Comparison of ENCODE assay signal across 14 cellular contexts in genomic region chr15:41966414-41966812, GRCh38. TPM values are rescaled to one million over a fixed set of nuclear protein-coding genes. Genes with fewer than 3 reads are reported as not detected.
A peak's percentile ranks its signal among the peaks of the same experiment; 100 is the strongest.
DNase-seq lines count a peak whose midpoint lies in the region; ATAC-seq, FAIRE-seq and TF ChIP-seq lines count a peak whose summit lies in the region.
"Had no signal": no experiment of that assay in that cellular context is flagged by ENCODE, and none has a peak within 500 bp of the region (broad histone marks: within the 10 kb centered on the region; RNA-seq: fewer than 3 reads in every experiment).

No MANE protein-coding gene starts in this region.

- H3K79me2 ChIP-seq in K562 (ENCODE audit: control insufficient read depth, insufficient read depth, low read length) = peaks cover 21% of the 10 kb centered on the region

- TF ChIP-seq POLR2A in K562 (conservative IDR thresholded peaks at IDR 0.05) = no peak

- H3K27ac ChIP-seq in K562 (ENCODE audit: extremely low read depth, low read depth, low read length) (no peak overlapping the region), mesenchymal stem cell (ENCODE audit: low read length, poor library complexity, severe bottlenecking) (no peak overlapping the region), tibial artery (peak overlapping the region; percentile 32 to 44)
- H3K27ac ChIP-seq: WERI-Rb-1 had no signal

- in situ Hi-C loops in K562 (cut with MboI) = no loop called here

- H2BK120ac ChIP-seq in mesenchymal stem cell (ENCODE audit: low read depth, low read length) = no peak overlapping the region

- POLR2A ChIA-PET in K562 (lab: Yijun Ruan, JAX) = interaction anchor here (0.5 to 2.6 kb wide), 2 partner anchors 9 to 97 kb away, joined by 3 to 10 read pairs; no protein-coding TSS in a partner anchor

- TF ChIP-seq EP300 in K562 (IDR thresholded peaks at IDR 0.05; ENCODE audit: low read length) = no peak

- intact Hi-C loops in K562 (cut with micrococcal nuclease) (no loop called here), tibial artery (cut with DNase I; ENCODE audit: low total_unique reads) (no loop called here)

- H2AFZ ChIP-seq in K562 (ENCODE audit: low read depth, low read length) (no peak overlapping the region), mesenchymal stem cell (ENCODE audit: low read depth, low read length) (no peak overlapping the region)

- H4K20me1 ChIP-seq in K562 (replicated peaks; ENCODE audit: control insufficient read depth, insufficient read depth, low read length) = peaks cover 14% of the 10 kb centered on the region; the same call in 1 of the 2 replicates

- peak overlapping the region; percentile 37 for H4K91ac ChIP-seq in mesenchymal stem cell (ENCODE audit: low read length)

- H2BK15ac ChIP-seq in mesenchymal stem cell (ENCODE audit: low read depth, poor library complexity, severe bottlenecking) = no peak overlapping the region

- TF ChIP-seq RAD21 in K562 (CRISPR knock-in tag; conservative IDR thresholded peaks at IDR 0.05 in 1 of 2, IDR thresholded peaks at IDR 0.05 in 1 of 2) = no peak

- H3K14ac ChIP-seq in mesenchymal stem cell (ENCODE audit: low read length in 2 of 2) = no peak overlapping the region

- no peak for FAIRE-seq in K562 (lab: Jason Lieb, UNC)
- FAIRE-seq: GM18507 had no signal

- H3K4me3 ChIP-seq in K562 (no peak overlapping the region), mesenchymal stem cell (ENCODE audit: insufficient read depth in 1 of 2, low read depth in 1 of 2, low read length in 2 of 2) (no peak overlapping the region), tibial artery (no peak overlapping the region)

- 43% methylated on average over 4 of the region's 4 CpGs for WGBS in K562 (ENCODE audit: insufficient coverage, low coverage, missing lambda C conversion rate)
- 84% methylated on average over 4 of the region's 4 CpGs for WGBS in mesenchymal stem cell

- H3K9me1 ChIP-seq in K562 (ENCODE audit: control insufficient read depth, insufficient read depth, low read length) = no peaks in the 10 kb centered on the region

- peak overlapping the region; percentile 40 for H2AK5ac ChIP-seq in mesenchymal stem cell (ENCODE audit: low read length, severe bottlenecking)

- no peak overlapping the region for H3K23ac ChIP-seq in mesenchymal stem cell (ENCODE audit: low read length in 2 of 2)

- no peak for ATAC-seq in K562
- ATAC-seq in HG02623 (IDR thresholded peaks at IDR 0.05; ENCODE audit: unreplicated experiment) = no peak
- no peak for ATAC-seq in HG03469 (IDR thresholded peaks at IDR 0.05; ENCODE audit: unreplicated experiment)

- no peaks in the 10 kb centered on the region for H3K36me3 ChIP-seq in K562 (ENCODE audit: control insufficient read depth, insufficient read depth, low read length)
- peaks cover 0 to 13% of the 10 kb centered on the region in 2 experiments for H3K36me3 ChIP-seq in mesenchymal stem cell (ENCODE audit: control insufficient read depth in 1 of 2, insufficient read depth in 2 of 2, low read depth in 1 of 2, low read length in 2 of 2)
- H3K36me3 ChIP-seq in tibial artery = no peaks in the 10 kb centered on the region
- H3K36me3 ChIP-seq: WERI-Rb-1 had no signal

- no peak overlapping the region for H2BK5ac ChIP-seq in mesenchymal stem cell (ENCODE audit: low read depth, low read length, poor library complexity, severe bottlenecking)

- H3K9ac ChIP-seq in K562 (ENCODE audit: insufficient read depth in 1 of 2, low read depth in 2 of 2, low read length in 2 of 2) (no peak overlapping the region), mesenchymal stem cell (ENCODE audit: low read length) (no peak overlapping the region)
- H3K9ac ChIP-seq: SK-N-SH had no signal

- H3K4me1 ChIP-seq in K562 (replicated peaks in 1 of 2; ENCODE audit: control insufficient read depth in 2 of 2, insufficient read depth in 2 of 2, low read length in 2 of 2) = peaks cover 3 to 19% of the 10 kb centered on the region in 2 experiments
- H3K4me1 ChIP-seq in mesenchymal stem cell (ENCODE audit: control insufficient read depth, insufficient read depth, low read depth, low read length) = peaks cover 25% of the 10 kb centered on the region
- peaks cover 0 to 64% (median 41%) of the 10 kb centered on the region in 4 donors for H3K4me1 ChIP-seq in tibial artery

- H3K9me3 ChIP-seq in K562 (replicated peaks; ENCODE audit: control insufficient read depth, insufficient read depth, low read depth, low read length) (no peaks in the 10 kb centered on the region), mesenchymal stem cell (ENCODE audit: control insufficient read depth, low read length) (no peaks in the 10 kb centered on the region), tibial artery (no peaks in the 10 kb centered on the region)
- H3K9me3 ChIP-seq: SK-N-SH had no signal

- H3K4me2 ChIP-seq in K562 (ENCODE audit: insufficient read depth, low read length) = no peak overlapping the region
- no peak overlapping the region for H3K4me2 ChIP-seq in mesenchymal stem cell (ENCODE audit: low read length, poor library complexity, severe bottlenecking)
- H3K4me2 ChIP-seq: SK-N-SH had no signal

- no peak overlapping the region for H2BK12ac ChIP-seq in mesenchymal stem cell (ENCODE audit: low read length in 2 of 2)

- TF ChIP-seq CTCF in K562 (IDR thresholded peaks at IDR 0.05 in 2 of 3, conservative IDR thresholded peaks at IDR 0.05 in 1 of 3; ENCODE audit: insufficient read depth in 2 of 3, low read depth in 1 of 3, low read length in 3 of 3) (no peak), tibial artery (IDR thresholded peaks at IDR 0.05) (no peak)

- DNase-seq in activated effector memory CD4-positive, alpha-beta T cell treated with anti-CD3 and anti-CD28 coated beads, Interleukin-2, amount 50 U/mL, for 16 hours = peak; percentile 43
- DNase-seq in activated effector memory CD4-positive, alpha-beta T cell treated with Interleukin-2 at 50 U/mL for 16 hours = no peak
- no peak for DNase-seq in K562 (ENCODE audit: extremely low read depth in 1 of 4, low spot score in 3 of 4)
- no peak for DNase-seq in mesenchymal stem cell
- peak in 1 of 2 donors; percentile 45 for DNase-seq in tibial artery
- DNase-seq in NCI-H1417 (lab: John Stamatoyannopoulos, UW) = no peak
- DNase-seq: amniotic stem cell, NCI-H1092 treated with DMSO at 0.1 percent for 48 hours, SK-N-SH, WERI-Rb-1 had no signal

- no TSS peak for BruUV-seq in K562 (replicated peaks; lab: Mats Ljungman, UMichigan)

- CTCF ChIA-PET in K562 (lab: Yijun Ruan, JAX; ENCODE audit: low intra/inter-chr PET ratio) = no interaction called here

- H3K27me3 ChIP-seq in K562 (ENCODE audit: control insufficient read depth in 2 of 2, insufficient read depth in 2 of 2, low read length in 2 of 2) (no peaks in the 10 kb centered on the region), mesenchymal stem cell (ENCODE audit: control insufficient read depth in 1 of 2, insufficient read depth in 1 of 2, low read length in 2 of 2) (no peaks in the 10 kb centered on the region), tibial artery (no peaks in the 10 kb centered on the region)

- peak overlapping the region; percentile 9 for H4K8ac ChIP-seq in mesenchymal stem cell (ENCODE audit: low read length)

- no peak overlapping the region for H3K18ac ChIP-seq in mesenchymal stem cell (ENCODE audit: low read depth in 1 of 2, low read length in 2 of 2)

- no peaks in the 10 kb centered on the region for H3K79me1 ChIP-seq in mesenchymal stem cell (replicated peaks; ENCODE audit: low read length, poor library complexity, severe bottlenecking)

- H3K4ac ChIP-seq in mesenchymal stem cell (ENCODE audit: low read depth in 1 of 2, low read length in 2 of 2) = no peak overlapping the region

TF ChIP-seq in K562, 482 proteins besides CTCF, POLR2A, EP300 and RAD21 (continues in another document):
- no peak for TF ChIP-seq NCOA1 (IDR thresholded peaks at IDR 0.05; ENCODE audit: low read depth)

RNA-seq across cellular contexts. Expression of gene EHD4, which starts 5.9 kb away (rescaled TPM):
- total RNA-seq in K562 (2011; cell fraction: chromatin; rRNA removed; ENCODE audit: low replicate concordance) = 11.8 and 17.2 TPM in 2 replicates
- 15.1 and 17.0 TPM in 2 replicates for total RNA-seq in K562 (2011; cell fraction: nucleolus; rRNA removed)
- total RNA-seq in K562 (2011; cell fraction: nucleoplasm; rRNA removed) = 14.4 and 16.6 TPM in 2 replicates
- total RNA-seq in K562 (2014; rRNA removed) (9.8 and 12.6 TPM in 2 replicates), K562 (2014; rRNA removed; fragmentation: Illumina TruSeq; extraction: Trizol) (4.6 and 5.2 TPM in 2 replicates), K562 (2015; rRNA removed; fragmentation: Illumina TruSeq; extraction: Trizol) (5.6 and 5.7 TPM in 2 replicates), K562 (2021) (10.3 and 11.4 TPM in 2 replicates)
- polyA plus RNA-seq in K562 (2011; rRNA removed) (6.4 and 7.4 TPM in 2 replicates), K562 (2014; fragmentation: Illumina TruSeq; extraction: Trizol) (7.0 and 8.1 TPM in 2 replicates), K562 (2014; fragmentation: Nextera tagmentation; extraction: Ambion mirVana) (under 1 TPM; 0.89 to 0.96 TPM), K562 (2014; rRNA removed) (7.5 and 7.7 TPM in 2 replicates)
- polyA plus RNA-seq in K562 (2011; cell fraction: cytosol; rRNA removed) = 7.3 and 10.8 TPM in 2 replicates
- polyA plus RNA-seq in K562 (2011; cell fraction: nucleus; rRNA removed) = 4.1 and 4.5 TPM in 2 replicates
- 5.5 and 7.3 TPM in 2 replicates for polyA plus RNA-seq in K562 (2012)
- polyA minus RNA-seq in K562 (2011; rRNA and poly(A)+ RNA removed) = 9.2 and 10.3 TPM in 2 replicates
- 8.6 and 9.6 TPM in 2 replicates for polyA minus RNA-seq in K562 (2011; cell fraction: cytosol; rRNA and poly(A)+ RNA removed)
- polyA minus RNA-seq in K562 (2011; cell fraction: nucleus; rRNA and poly(A)+ RNA removed) = 6.9 and 10.0 TPM in 2 replicates
- 16.3 TPM for polyA plus RNA-seq in mesenchymal stem cell (2013, experiment 1 of 2)
- 16.0 TPM for polyA plus RNA-seq in mesenchymal stem cell (2013, experiment 2 of 2)

RNA-seq across cellular contexts. Expression of gene PLA2G4E, which starts 54.4 kb away (rescaled TPM):
- 0.35 TPM in 1 of 2 replicates, not detected in the other for total RNA-seq in K562 (2011; cell fraction: chromatin; rRNA removed; ENCODE audit: low replicate concordance)
- 0.17 TPM in 1 of 2 replicates, not detected in the other for total RNA-seq in K562 (2011; cell fraction: nucleolus; rRNA removed)
- total RNA-seq in K562 (2011; cell fraction: nucleoplasm; rRNA removed) = not detected in 2 replicates
- total RNA-seq in K562 (2014; rRNA removed) (not detected in 2 replicates), K562 (2014; rRNA removed; fragmentation: Illumina TruSeq; extraction: Trizol) (not detected in 2 replicates), K562 (2015; rRNA removed; fragmentation: Illumina TruSeq; extraction: Trizol) (not detected in 2 replicates), K562 (2021) (not detected in 2 replicates)
- polyA plus RNA-seq in K562 (2011; rRNA removed) (0.03 TPM in 1 of 2 replicates, not detected in the other), K562 (2014; fragmentation: Illumina TruSeq; extraction: Trizol) (not detected in 2 replicates), K562 (2014; fragmentation: Nextera tagmentation; extraction: Ambion mirVana) (not detected), K562 (2014; rRNA removed) (not detected in 2 replicates)
- 0.04 TPM in 1 of 2 replicates, not detected in the other for polyA plus RNA-seq in K562 (2011; cell fraction: cytosol; rRNA removed)
- polyA plus RNA-seq in K562 (2011; cell fraction: nucleus; rRNA removed) = 0.10 TPM in 1 of 2 replicates, not detected in the other
- not detected in 2 replicates for polyA plus RNA-seq in K562 (2012)
- polyA minus RNA-seq in K562 (2011; rRNA and poly(A)+ RNA removed) = not detected in 2 replicates
- polyA minus RNA-seq in K562 (2011; cell fraction: cytosol; rRNA and poly(A)+ RNA removed) = not detected in 2 replicates
- polyA minus RNA-seq in K562 (2011; cell fraction: nucleus; rRNA and poly(A)+ RNA removed) = not detected in 2 replicates
- polyA plus RNA-seq in mesenchymal stem cell (2013, experiment 1 of 2) = not detected
- not detected for polyA plus RNA-seq in mesenchymal stem cell (2013, experiment 2 of 2)
- total RNA-seq: dermis microvascular lymphatic vessel endothelial cell had no signal
- polyA plus RNA-seq: SK-N-SH had no signal

Comparison
In these comparisons a context has a peak if more than half of its experiments do, and no peak if none do; other contexts are left out.
1. H3K27ac ChIP-seq: peak in tibial artery (2 of 2); none in K562 (single experiment) and mesenchymal stem cell (single experiment).